ENCODE assay signal across 16 cellular contexts in genomic region chr7:21076054-21076453, GRCh38.
DNase-seq lines count a peak whose midpoint lies in the region; ATAC-seq and TF ChIP-seq lines count a peak whose summit lies in the region.
"Had no signal": no experiment of that assay in that cellular context is flagged by ENCODE, and none has a peak within 500 bp of the region (broad histone marks: within the 10 kb centered on the region; RNA-seq: fewer than 3 reads in every experiment).

No MANE protein-coding gene starts in this region.

- POLR2A ChIA-PET in HEK293 (lab: Yijun Ruan, JAX), result no interaction called here

- CTCF ChIA-PET in HEK293 (lab: Yijun Ruan, JAX), result interaction anchor here (1.2 kb wide), 1 partner anchor 665 kb away, joined by 4 read pairs; no protein-coding TSS in a partner anchor

- TF ChIP-seq CTCF in HEK293 (tag by site-specific recombination; IDR thresholded peaks at IDR 0.05), result no peak

- intact Hi-C loops in left colon (cut with DNase I, micrococcal nuclease), result no loop called here

- no peaks in the 10 kb centered on the region for H3K9me3 ChIP-seq in HEK293 (ENCODE audit: control insufficient read depth, insufficient read depth, low read depth, low read length)
- H3K9me3 ChIP-seq: heart left ventricle, prostate gland, thoracic aorta had no signal

- no peaks in the 10 kb centered on the region for H3K36me3 ChIP-seq in HEK293 (ENCODE audit: control insufficient read depth in 2 of 2, insufficient read depth in 1 of 2, low read length in 2 of 2)
- H3K36me3 ChIP-seq: heart left ventricle, prostate gland, thoracic aorta had no signal

- H3K4me3 ChIP-seq in HEK293 (ENCODE audit: low read depth, low read length), result no peak overlapping the region
- H3K4me3 ChIP-seq: coronary artery, heart left ventricle, prostate gland, thoracic aorta had no signal

- H3K4me1 ChIP-seq in HEK293 (ENCODE audit: control insufficient read depth, insufficient read depth, low read length), result peaks cover 9% of the 10 kb centered on the region; the same call in 1 of the 2 replicates
- H3K4me1 ChIP-seq: heart left ventricle, prostate gland had no signal

- DNase-seq in NCI-H2029 treated with DMSO at 0.1 percent for 48 hours (lab: John Stamatoyannopoulos, UW), result peak; percentile 30
- DNase-seq in NCI-H748 treated with DMSO at 0.1 percent for 48 hours (lab: John Stamatoyannopoulos, UW), result peak; percentile 98
- DNase-seq in left colon, result peak; percentile 70 to 72
- DNase-seq in NCI-H1694 (lab: John Stamatoyannopoulos, UW), result no peak
- no peak for DNase-seq in NK-92 treated with Interleukin-12 subunit alpha and Interleukin-12 subunit beta, amount 100 ng/mL, for 24 hours (lab: John Stamatoyannopoulos, UW)
- DNase-seq in foreskin melanocyte, result no peak
- DNase-seq in cerebellum (ENCODE audit: low spot score), result no peak
- DNase-seq: activated CD8-positive, alpha-beta T cell treated with anti-CD3 and anti-CD28 coated beads for 36 hours; anterior cingulate cortex; heart left ventricle; NCI-H446 treated with DMSO at 0.1 percent for 48 hours had no signal

- ATAC-seq in left colon, result peak; percentile 92
- ATAC-seq: activated CD8-positive, alpha-beta T cell treated with anti-CD3 and anti-CD28 coated beads for 36 hours; heart left ventricle had no signal

- no peak overlapping the region for H3K27ac ChIP-seq in HEK293 (ENCODE audit: extremely low read depth, low read depth, low read length)
- H3K27ac ChIP-seq: coronary artery, heart left ventricle, KMS-11, prostate gland, thoracic aorta had no signal

TF ChIP-seq in HEK293, 187 proteins besides CTCF, POLR2A, EP300 and RAD21 (continues in another document):
- TF ChIP-seq ZNF785 (tag by site-specific recombination; IDR thresholded peaks at IDR 0.05), result no peak
- TF ChIP-seq ZNF768 (tag by site-specific recombination; IDR thresholded peaks at IDR 0.05), result no peak
- TF ChIP-seq ZNF155 (tag by site-specific recombination; IDR thresholded peaks at IDR 0.05), result no peak
- TF ChIP-seq ZNF280D (tag by site-specific recombination; IDR thresholded peaks at IDR 0.05), result no peak
- no peak for TF ChIP-seq PRDM2 (tag by site-specific recombination; IDR thresholded peaks at IDR 0.05; ENCODE audit: borderline replicate concordance)
- peak; percentile 42; the same call in 1 of the 2 replicates for TF ChIP-seq BCL11A (tag by site-specific recombination; IDR thresholded peaks at IDR 0.05; ENCODE audit: low read depth)
- no peak for TF ChIP-seq ZNF404 (tag by site-specific recombination; IDR thresholded peaks at IDR 0.05)
- TF ChIP-seq ZNF791 (tag by site-specific recombination; IDR thresholded peaks at IDR 0.05), result no peak
- TF ChIP-seq HOXC10 (CRISPR knock-in tag; IDR thresholded peaks at IDR 0.05), result no peak
- no peak for TF ChIP-seq GLI4 (tag by site-specific recombination; IDR thresholded peaks at IDR 0.05)
- TF ChIP-seq MEIS1 (CRISPR knock-in tag; IDR thresholded peaks at IDR 0.05; ENCODE audit: borderline replicate concordance), result no peak
- TF ChIP-seq, protein P1, sequence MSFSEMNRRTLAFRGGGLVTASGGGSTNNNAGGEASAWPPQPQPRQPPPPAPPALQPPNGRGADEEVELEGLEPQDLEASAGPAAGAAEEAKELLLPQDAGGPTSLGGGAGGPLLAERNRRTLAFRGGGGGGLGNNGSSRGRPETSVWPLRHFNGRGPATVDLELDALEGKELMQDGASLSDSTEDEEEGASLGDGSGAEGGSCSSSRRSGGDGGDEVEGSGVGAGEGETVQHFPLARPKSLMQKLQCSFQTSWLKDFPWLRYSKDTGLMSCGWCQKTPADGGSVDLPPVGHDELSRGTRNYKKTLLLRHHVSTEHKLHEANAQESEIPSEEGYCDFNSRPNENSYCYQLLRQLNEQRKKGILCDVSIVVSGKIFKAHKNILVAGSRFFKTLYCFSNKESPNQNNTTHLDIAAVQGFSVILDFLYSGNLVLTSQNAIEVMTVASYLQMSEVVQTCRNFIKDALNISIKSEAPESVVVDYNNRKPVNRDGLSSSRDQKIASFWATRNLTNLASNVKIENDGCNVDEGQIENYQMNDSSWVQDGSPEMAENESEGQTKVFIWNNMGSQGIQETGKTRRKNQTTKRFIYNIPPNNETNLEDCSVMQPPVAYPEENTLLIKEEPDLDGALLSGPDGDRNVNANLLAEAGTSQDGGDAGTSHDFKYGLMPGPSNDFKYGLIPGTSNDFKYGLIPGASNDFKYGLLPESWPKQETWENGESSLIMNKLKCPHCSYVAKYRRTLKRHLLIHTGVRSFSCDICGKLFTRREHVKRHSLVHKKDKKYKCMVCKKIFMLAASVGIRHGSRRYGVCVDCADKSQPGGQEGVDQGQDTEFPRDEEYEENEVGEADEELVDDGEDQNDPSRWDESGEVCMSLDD (tag by site-specific recombination; IDR thresholded peaks at IDR 0.05), result no peak
- no peak for TF ChIP-seq ZNF423 (tag by site-specific recombination; IDR thresholded peaks at IDR 0.05)
- TF ChIP-seq ZNF221 (tag by site-specific recombination; IDR thresholded peaks at IDR 0.05; ENCODE audit: borderline replicate concordance), result no peak
- TF ChIP-seq ZNF23 (tag by site-specific recombination; IDR thresholded peaks at IDR 0.05; ENCODE audit: borderline replicate concordance), result no peak
- TF ChIP-seq SP2 (tag by site-specific recombination; IDR thresholded peaks at IDR 0.05), result no peak
- no peak for TF ChIP-seq SETDB1 (IDR thresholded peaks at IDR 0.05; ENCODE audit: insufficient read length, low read length)
- peak; percentile 82 for TF ChIP-seq FEZF1 (tag by site-specific recombination; IDR thresholded peaks at IDR 0.05)
- TF ChIP-seq ZSCAN23 (tag by site-specific recombination; IDR thresholded peaks at IDR 0.05), result no peak
- no peak for TF ChIP-seq ZNF548 (tag by site-specific recombination; IDR thresholded peaks at IDR 0.05)
- no peak for TF ChIP-seq HOXD13 (CRISPR knock-in tag; IDR thresholded peaks at IDR 0.05; ENCODE audit: borderline replicate concordance)
- TF ChIP-seq ZNF624 (tag by site-specific recombination; IDR thresholded peaks at IDR 0.05), result no peak

Comparison
In these comparisons a context has a peak if more than half of its experiments do, and no peak if none do; other contexts are left out.
1. DNase-seq: peak in NCI-H2029 treated with DMSO at 0.1 percent for 48 hours (single experiment), NCI-H748 treated with DMSO at 0.1 percent for 48 hours (single experiment) and left colon (2 of 2); none in NCI-H1694 (single experiment), NK-92 treated with Interleukin-12 subunit alpha and Interleukin-12 subunit beta, amount 100 ng/mL, for 24 hours (single experiment), foreskin melanocyte (single experiment) and cerebellum (single experiment).